Comparison of ENCODE assay signal across 12 cellular contexts in genomic region chr15:58952751-58953150, GRCh38. TPM values are rescaled to one million over a fixed set of nuclear protein-coding genes. Genes with fewer than 3 reads are reported as not detected.
A peak's percentile ranks its signal among the peaks of the same experiment; 100 is the strongest.
DNase-seq lines count a peak whose midpoint lies in the region; ATAC-seq, FAIRE-seq and TF ChIP-seq lines count a peak whose summit lies in the region.
"Had no signal": no experiment of that assay in that cellular context is flagged by ENCODE, and none has a peak within 500 bp of the region (broad histone marks: within the 10 kb centered on the region; RNA-seq: fewer than 3 reads in every experiment).

No MANE protein-coding gene starts in this region.

- H3K79me2 ChIP-seq in neural progenitor cell (ENCODE audit: low read depth) = no peaks in the 10 kb centered on the region
- no peaks in the 10 kb centered on the region for H3K79me2 ChIP-seq in HepG2 (ENCODE audit: insufficient read depth, low read length)

- H3K9me3 Mint-ChIP-seq in neural progenitor cell = no peaks in the 10 kb centered on the region
- H3K9me3 Mint-ChIP-seq: stimulated activated memory B cell treated with anti-CD40 and anti-IgM and Interleukin-4, amounts not matched to agents 10 μg/mL and 1 μg/mL and 100 μg/mL, for 72 hours had no signal

- H3K36me3 ChIP-seq in bronchial epithelial cell (ENCODE audit: control insufficient read depth, insufficient read depth, low read length) (no peaks in the 10 kb centered on the region), neural progenitor cell (no peaks in the 10 kb centered on the region), HepG2 (replicated peaks in 1 of 2; ENCODE audit: control insufficient read depth in 1 of 2, insufficient read depth in 2 of 2, low read length in 2 of 2) (no peaks in the 10 kb centered on the region)

- no peaks in the 10 kb centered on the region for H3K27me3 ChIP-seq in bronchial epithelial cell (ENCODE audit: control insufficient read depth, insufficient read depth, low read length)
- H3K27me3 ChIP-seq in neural progenitor cell = no peaks in the 10 kb centered on the region
- H3K27me3 ChIP-seq in HepG2 (ENCODE audit: control insufficient read depth in 1 of 2, insufficient read depth in 2 of 2, low read length in 2 of 2) = peaks cover 2 to 6% of the 10 kb centered on the region in 2 experiments; a peak in 2 of 5 replicates

- H2AFZ ChIP-seq in neural progenitor cell (replicated peaks) (peak overlapping the region; percentile 30), HepG2 (ENCODE audit: low read length) (no peak overlapping the region)

- H3K4me1 ChIP-seq in neural progenitor cell = peaks cover 3% of the 10 kb centered on the region
- H3K4me1 ChIP-seq in HepG2 (ENCODE audit: insufficient read depth, low read length) = no peaks in the 10 kb centered on the region

- BruUV-seq in HepG2 (replicated peaks; lab: Mats Ljungman, UMichigan) = no TSS peak

- no peak for TF ChIP-seq RAD21 in HepG2 (CRISPR knock-in tag; IDR thresholded peaks at IDR 0.05)

- no peak overlapping the region for H3K9ac ChIP-seq in neural progenitor cell
- H3K9ac ChIP-seq in HepG2 (ENCODE audit: insufficient read depth, low read depth, low read length) = no peak overlapping the region

- no peak for TF ChIP-seq POLR2A in HepG2 (IDR thresholded peaks at IDR 0.05; ENCODE audit: insufficient read depth in 1 of 2, low read depth in 2 of 2, low read length in 2 of 2)

- no peaks in the 10 kb centered on the region for H3K4me1 Mint-ChIP-seq in neural progenitor cell

- H3K9me3 ChIP-seq in neural progenitor cell (ENCODE audit: low read depth) (no peaks in the 10 kb centered on the region), HepG2 (ENCODE audit: low read length) (no peaks in the 10 kb centered on the region)

- intact Hi-C loops in HepG2 (cut with micrococcal nuclease; ENCODE audit: unreplicated experiment) = no loop called here

- H4K20me1 ChIP-seq in neural progenitor cell (ENCODE audit: low read depth) (no peaks in the 10 kb centered on the region), HepG2 (ENCODE audit: insufficient read depth, low read length) (no peaks in the 10 kb centered on the region)

- TF ChIP-seq CTCF in bronchial epithelial cell (IDR thresholded peaks at IDR 0.05; ENCODE audit: insufficient read depth, low read length, severe bottlenecking) (no peak), neural progenitor cell (IDR thresholded peaks at IDR 0.05) (no peak), HepG2 (CRISPR knock-in tag; IDR thresholded peaks at IDR 0.05) (no peak)

- no peaks in the 10 kb centered on the region for H3F3A ChIP-seq in neural progenitor cell (ENCODE audit: low read depth)

- CTCF ChIA-PET in HepG2 (lab: Yijun Ruan, JAX; ENCODE audit: low intra/inter-chr PET ratio, low total read pairs) = no interaction called here

- H3K27me3 Mint-ChIP-seq in neural progenitor cell (ENCODE audit: insufficient read depth, low read depth) = no peaks in the 10 kb centered on the region
- H3K27me3 Mint-ChIP-seq: stimulated activated memory B cell treated with anti-CD40 and anti-IgM and Interleukin-4, amounts not matched to agents 10 μg/mL and 1 μg/mL and 100 μg/mL, for 72 hours had no signal

- no peak for TF ChIP-seq EP300 in HepG2 (IDR thresholded peaks at IDR 0.05; ENCODE audit: low read depth in 2 of 2, low read length in 2 of 2)
- TF ChIP-seq EP300 in HepG2 (CRISPR knock-in tag; IDR thresholded peaks at IDR 0.05; ENCODE audit: borderline replicate concordance) = no peak

- no peaks in the 10 kb centered on the region for H3K36me3 Mint-ChIP-seq in neural progenitor cell
- H3K36me3 Mint-ChIP-seq: stimulated activated memory B cell treated with anti-CD40 and anti-IgM and Interleukin-4, amounts not matched to agents 10 μg/mL and 1 μg/mL and 100 μg/mL, for 72 hours had no signal

- H3K27ac ChIP-seq in neural progenitor cell = no peak overlapping the region
- H3K27ac ChIP-seq in HepG2 (ENCODE audit: extremely low read length, insufficient read depth, low read length) = no peak overlapping the region

- H3K4me3 Mint-ChIP-seq in neural progenitor cell = no peak overlapping the region
- H3K4me3 Mint-ChIP-seq: stimulated activated memory B cell treated with anti-CD40 and anti-IgM and Interleukin-4, amounts not matched to agents 10 μg/mL and 1 μg/mL and 100 μg/mL, for 72 hours had no signal

- no peak overlapping the region for H3K27ac Mint-ChIP-seq in neural progenitor cell
- H3K27ac Mint-ChIP-seq: stimulated activated memory B cell treated with anti-CD40 and anti-IgM and Interleukin-4, amounts not matched to agents 10 μg/mL and 1 μg/mL and 100 μg/mL, for 72 hours had no signal

- POLR2A ChIA-PET in HepG2 (lab: Yijun Ruan, JAX) = no interaction called here

- no peak for FAIRE-seq in bronchial epithelial cell (lab: Jason Lieb, UNC)
- FAIRE-seq in HepG2 (lab: Jason Lieb, UNC) = no peak
- FAIRE-seq: A204.1 had no signal

- peak in 2 of 3 experiments; percentile 4 to 21 for DNase-seq in NCI-H1417 (lab: John Stamatoyannopoulos, UW)
- no peak for DNase-seq in NCI-H1417 treated with DMSO at 0.1 percent for 48 hours (lab: John Stamatoyannopoulos, UW)
- DNase-seq in M059J (ENCODE audit: low read depth) = peak; percentile 40
- peak; percentile 51 for DNase-seq in bronchial epithelial cell (ENCODE audit: low read depth)
- DNase-seq in neural progenitor cell (ENCODE audit: low spot score) = no peak
- no peak for DNase-seq in iPS-NIHi7 (ENCODE audit: extremely low spot score)
- DNase-seq in NCI-H524 (lab: John Stamatoyannopoulos, UW) = no peak
- no peak for DNase-seq in HepG2 (ENCODE audit: low spot score)
- DNase-seq: kidney glomerular epithelial cell, NCI-H146 had no signal

- ATAC-seq in HepG2 = no peak
- ATAC-seq: stimulated activated memory B cell treated with anti-CD40 and anti-IgM and Interleukin-4, amounts not matched to agents 10 μg/mL and 1 μg/mL and 100 μg/mL, for 72 hours had no signal

- H3K4me3 ChIP-seq in bronchial epithelial cell (ENCODE audit: low read depth, low read length) (no peak overlapping the region), neural progenitor cell (no peak overlapping the region), HepG2 (replicated peaks in 1 of 3; ENCODE audit: insufficient read depth in 1 of 3, low read depth in 2 of 3, low read length in 3 of 3) (no peak overlapping the region)

- H3K4me2 ChIP-seq in neural progenitor cell = no peak overlapping the region
- no peak overlapping the region for H3K4me2 ChIP-seq in HepG2 (ENCODE audit: low read depth, low read length)

- in situ Hi-C loops in HepG2 (cut with HindIII; ENCODE audit: extremely low pct_ligation_motif_present, low pct_unique_long_range_greater_than_20kb) = loop anchor here (10.0 kb wide), 1 partner anchor 542 kb away; no protein-coding TSS in a partner anchor

RNA-seq across cellular contexts. Expression of gene SLTM, which starts 19.3 kb away (rescaled TPM):
- total RNA-seq in M059J (2014; rRNA removed; shearing (Covaris generic)) = 26.0 and 35.1 TPM in 2 replicates
- total RNA-seq in bronchial epithelial cell (102 and 156 TPM in 2 replicates), neural progenitor cell (ENCODE audit: low replicate concordance) (106 and 152 TPM in 2 replicates), HepG2 (2016; rRNA removed; fragmentation: Illumina TruSeq; extraction: Trizol) (58.0 and 64.2 TPM in 2 replicates)
- total RNA-seq in HepG2 (2016; cell fraction: cytosol; rRNA removed; fragmentation: Illumina TruSeq; extraction: Trizol; ENCODE audit: low read depth) = 85.4 and 92.4 TPM in 2 replicates
- total RNA-seq in HepG2 (2016; cell fraction: insoluble cytoplasmic fraction; rRNA removed; fragmentation: Illumina TruSeq; extraction: Trizol) = 52.5 and 70.6 TPM in 2 replicates
- 33.2 and 33.4 TPM in 2 replicates for total RNA-seq in HepG2 (2016; cell fraction: membrane; rRNA removed; fragmentation: Illumina TruSeq; extraction: Trizol)
- 120 TPM in 2 replicates for total RNA-seq in HepG2 (2016; cell fraction: nucleus; rRNA removed; fragmentation: Illumina TruSeq; extraction: Trizol)
- polyA plus RNA-seq in HepG2 (2011; rRNA removed) = 20.3 and 22.0 TPM in 2 replicates
- 13.2 and 16.1 TPM in 2 replicates for polyA plus RNA-seq in HepG2 (2011; cell fraction: cytosol; rRNA removed)
- 61.3 and 71.8 TPM in 2 replicates for polyA plus RNA-seq in HepG2 (2011; cell fraction: nucleus; rRNA removed)
- polyA plus RNA-seq in HepG2 (2012) = 39.7 and 46.8 TPM in 2 replicates
- polyA plus RNA-seq in HepG2 (2016; cell fraction: cytosol; fragmentation: Illumina TruSeq; extraction: Trizol; ENCODE audit: low read depth) = 28.8 and 28.9 TPM in 2 replicates
- polyA plus RNA-seq in HepG2 (2016; cell fraction: insoluble cytoplasmic fraction; fragmentation: Illumina TruSeq; extraction: Trizol; ENCODE audit: low read depth) = 56.6 and 65.2 TPM in 2 replicates
- 21.9 and 25.0 TPM in 2 replicates for polyA plus RNA-seq in HepG2 (2016; cell fraction: membrane; fragmentation: Illumina TruSeq; extraction: Trizol; ENCODE audit: low read depth)
- polyA plus RNA-seq in HepG2 (2016; cell fraction: nucleus; fragmentation: Illumina TruSeq; extraction: Trizol; ENCODE audit: insufficient read depth, low read depth) = 88.9 and 106 TPM in 2 replicates
- 20.5 and 36.5 TPM in 2 replicates for polyA minus RNA-seq in HepG2 (2011; rRNA and poly(A)+ RNA removed; ENCODE audit: low replicate concordance)
- polyA minus RNA-seq in HepG2 (2011; cell fraction: cytosol; rRNA and poly(A)+ RNA removed) = 14.5 and 29.8 TPM in 2 replicates
- 202 and 232 TPM in 2 replicates for polyA minus RNA-seq in HepG2 (2011; cell fraction: nucleus; rRNA and poly(A)+ RNA removed)

RNA-seq across cellular contexts. Expression of gene RNF111, which starts 34.7 kb away (rescaled TPM):
- 16.7 and 20.9 TPM in 2 replicates for total RNA-seq in M059J (2014; rRNA removed; shearing (Covaris generic))
- total RNA-seq in bronchial epithelial cell = 14.5 and 15.2 TPM in 2 replicates
- 21.2 and 32.3 TPM in 2 replicates for total RNA-seq in neural progenitor cell (ENCODE audit: low replicate concordance)
- 12.1 and 16.0 TPM in 2 replicates for total RNA-seq in HepG2 (2016; rRNA removed; fragmentation: Illumina TruSeq; extraction: Trizol)
- 10.6 and 15.3 TPM in 2 replicates for total RNA-seq in HepG2 (2016; cell fraction: cytosol; rRNA removed; fragmentation: Illumina TruSeq; extraction: Trizol; ENCODE audit: low read depth)
- total RNA-seq in HepG2 (2016; cell fraction: insoluble cytoplasmic fraction; rRNA removed; fragmentation: Illumina TruSeq; extraction: Trizol) = 8.8 and 9.5 TPM in 2 replicates
- 14.8 and 16.8 TPM in 2 replicates for total RNA-seq in HepG2 (2016; cell fraction: membrane; rRNA removed; fragmentation: Illumina TruSeq; extraction: Trizol)
- 14.1 and 18.6 TPM in 2 replicates for total RNA-seq in HepG2 (2016; cell fraction: nucleus; rRNA removed; fragmentation: Illumina TruSeq; extraction: Trizol)
- 19.4 and 23.1 TPM in 2 replicates for polyA plus RNA-seq in HepG2 (2011; rRNA removed)
- polyA plus RNA-seq in HepG2 (2011; cell fraction: cytosol; rRNA removed) = 8.5 and 10.4 TPM in 2 replicates
- 12.0 and 16.4 TPM in 2 replicates for polyA plus RNA-seq in HepG2 (2011; cell fraction: nucleus; rRNA removed)
- polyA plus RNA-seq in HepG2 (2012) = 11.2 and 12.4 TPM in 2 replicates
- 0.74 and 1.5 TPM in 2 replicates for polyA plus RNA-seq in HepG2 (2016; cell fraction: cytosol; fragmentation: Illumina TruSeq; extraction: Trizol; ENCODE audit: low read depth)
- 11.5 and 12.0 TPM in 2 replicates for polyA plus RNA-seq in HepG2 (2016; cell fraction: insoluble cytoplasmic fraction; fragmentation: Illumina TruSeq; extraction: Trizol; ENCODE audit: low read depth)
- polyA plus RNA-seq in HepG2 (2016; cell fraction: membrane; fragmentation: Illumina TruSeq; extraction: Trizol; ENCODE audit: low read depth) = 2.3 and 2.7 TPM in 2 replicates
- 21.6 and 27.5 TPM in 2 replicates for polyA plus RNA-seq in HepG2 (2016; cell fraction: nucleus; fragmentation: Illumina TruSeq; extraction: Trizol; ENCODE audit: insufficient read depth, low read depth)
- 64.6 and 132 TPM in 2 replicates for polyA minus RNA-seq in HepG2 (2011; rRNA and poly(A)+ RNA removed; ENCODE audit: low replicate concordance)
- 13.6 and 15.8 TPM in 2 replicates for polyA minus RNA-seq in HepG2 (2011; cell fraction: cytosol; rRNA and poly(A)+ RNA removed)
- 49.4 and 60.7 TPM in 2 replicates for polyA minus RNA-seq in HepG2 (2011; cell fraction: nucleus; rRNA and poly(A)+ RNA removed)

Comparison
In these comparisons a context has a peak if more than half of its experiments do, and no peak if none do; other contexts are left out.
1. DNase-seq: peak in NCI-H1417 (2 of 3), M059J (single experiment) and bronchial epithelial cell (single experiment); none in NCI-H1417 treated with DMSO at 0.1 percent for 48 hours (single experiment), neural progenitor cell (single experiment), iPS-NIHi7 (single experiment), NCI-H524 (0 of 2) and HepG2 (single experiment).